14 cellular contexts compared by ENCODE assay signal in genomic region chr6:137881522-137881886, GRCh38. TPM values are rescaled to one million over a fixed set of nuclear protein-coding genes. Genes with fewer than 3 reads are reported as not detected.
DNase-seq lines count a peak whose midpoint lies in the region; ATAC-seq lines count a peak whose summit lies in the region.
"Had no signal": no experiment of that assay in that cellular context is flagged by ENCODE, and none has a peak within 500 bp of the region (broad histone marks: within the 10 kb centered on the region; RNA-seq: fewer than 3 reads in every experiment).

No MANE protein-coding gene starts in this region.

- no peak overlapping the region for H2AK5ac ChIP-seq in mesendoderm (ENCODE audit: low read length)

- H3K4me3 Mint-ChIP-seq in T-helper 17 cell = peak overlapping the region; percentile 88
- H3K4me3 Mint-ChIP-seq in central memory CD8-positive, alpha-beta T cell = peak overlapping the region; percentile 71
- H3K4me3 Mint-ChIP-seq: HFFc6 had no signal

- ATAC-seq in T-helper 17 cell = peak; percentile 2
- ATAC-seq in central memory CD8-positive, alpha-beta T cell (replicated peaks; ENCODE audit: extremely low read depth, poor library complexity, severe bottlenecking) = peak; percentile 0
- ATAC-seq in stimulated activated naive CD8-positive, alpha-beta T cell treated with anti-CD3 and anti-CD28 coated beads, Interleukin-15, Interleukin-2, amounts not matched to agents 100 U/mL and 50 U/mL, for 24 hours = peak; percentile 0
- ATAC-seq in GM19397 (IDR thresholded peaks at IDR 0.05; ENCODE audit: unreplicated experiment) = no peak

- H3K23ac ChIP-seq in mesendoderm (ENCODE audit: low read length) = no peak overlapping the region

- H3K4me1 ChIP-seq in mesendoderm (ENCODE audit: control insufficient read depth, low read depth, low read length) = no peaks in the 10 kb centered on the region

- H3K79me1 ChIP-seq in mesendoderm (ENCODE audit: low read length) = no peaks in the 10 kb centered on the region

- no peaks in the 10 kb centered on the region for H3K27me3 ChIP-seq in mesendoderm (ENCODE audit: insufficient read depth, low read length, poor library complexity)
- H3K27me3 ChIP-seq: ovary had no signal

- no peak overlapping the region for H2BK120ac ChIP-seq in mesendoderm (ENCODE audit: low read depth, low read length)

- no peak overlapping the region for H3K4me2 ChIP-seq in mesendoderm (ENCODE audit: low read length)
- H3K4me2 ChIP-seq: smooth muscle cell had no signal

- H3K18ac ChIP-seq in mesendoderm (ENCODE audit: low read length) = no peak overlapping the region

- H3K27me3 Mint-ChIP-seq in T-helper 17 cell = peaks cover 8% of the 10 kb centered on the region
- H3K27me3 Mint-ChIP-seq in central memory CD8-positive, alpha-beta T cell = no peaks in the 10 kb centered on the region

- no peak overlapping the region for H4K5ac ChIP-seq in mesendoderm (ENCODE audit: low read length)

- H3K4me3 ChIP-seq in mesendoderm (ENCODE audit: low read length) = no peak overlapping the region
- H3K4me3 ChIP-seq: lung, ovary, smooth muscle cell, thoracic aorta had no signal

- H3K36me3 Mint-ChIP-seq in T-helper 17 cell (ENCODE audit: low read depth) = peaks cover 14% of the 10 kb centered on the region
- peaks cover 94% of the 10 kb centered on the region for H3K36me3 Mint-ChIP-seq in central memory CD8-positive, alpha-beta T cell (ENCODE audit: insufficient read depth)

- H3K56ac ChIP-seq in mesendoderm (ENCODE audit: low read length) = no peak overlapping the region

- no peak overlapping the region for H4K8ac ChIP-seq in mesendoderm (ENCODE audit: low read depth, low read length)

- H3K27ac Mint-ChIP-seq in T-helper 17 cell = peak overlapping the region; percentile 96
- peak overlapping the region; percentile 99 for H3K27ac Mint-ChIP-seq in central memory CD8-positive, alpha-beta T cell (ENCODE audit: low read depth)

- no peaks in the 10 kb centered on the region for H3K79me2 ChIP-seq in mesendoderm (ENCODE audit: control insufficient read depth, insufficient read depth, low read length)

- no peak overlapping the region for H2BK15ac ChIP-seq in mesendoderm (replicated peaks; ENCODE audit: low read depth)

- H3K27ac ChIP-seq in mesendoderm (ENCODE audit: low read depth, low read length) = no peak overlapping the region
- H3K27ac ChIP-seq: ovary, thoracic aorta had no signal

- no peaks in the 10 kb centered on the region for H3K9me3 Mint-ChIP-seq in central memory CD8-positive, alpha-beta T cell

- H3K4ac ChIP-seq in mesendoderm (ENCODE audit: low read depth, low read length) = no peak overlapping the region

- no CpG with 5 or more reads among the region's 9 CpGs for WGBS in mesendoderm (ENCODE audit: extremely low coverage, insufficient coverage, low lambda C conversion rate)

- H3K9ac ChIP-seq in mesendoderm (ENCODE audit: low read length) = no peak overlapping the region

- H3K36me3 ChIP-seq in mesendoderm (ENCODE audit: control insufficient read depth, insufficient read depth, low read length) = no peaks in the 10 kb centered on the region
- H3K36me3 ChIP-seq: ovary had no signal

- H3K9me3 ChIP-seq in T-helper 17 cell (ENCODE audit: control insufficient read depth, low read length, poor library complexity, severe bottlenecking) = no peaks in the 10 kb centered on the region
- H3K9me3 ChIP-seq: ovary, thoracic aorta had no signal

- DNase-seq in activated gamma-delta T cell (lab: John Stamatoyannopoulos, UW) = peak; percentile 22
- DNase-seq in activated gamma-delta T cell treated with Interleukin-2 at 50 U/mL for 16 hours = no peak
- peak in 2 of 3 donors; percentile 39 to 45 for DNase-seq in T-helper 17 cell
- DNase-seq in central memory CD8-positive, alpha-beta T cell (ENCODE audit: low spot score in 2 of 2) = peak in 1 of 2 donors; percentile 42
- DNase-seq in stimulated activated naive CD8-positive, alpha-beta T cell treated with anti-CD3 and anti-CD28 coated beads, Interleukin-15, Interleukin-2, amounts not matched to agents 100 U/mL and 50 U/mL, for 24 hours = no peak
- no peak for DNase-seq in mesendoderm
- no peak for DNase-seq in stimulated activated CD4-positive, alpha-beta T cell treated with anti-CD3 and anti-CD28 coated beads, Interleukin-4, amount 100 ng/mL, for 1 hour
- DNase-seq: HFFc6, ovary, Right ventricle myocardium superior had no signal

- H3K4me1 Mint-ChIP-seq in T-helper 17 cell = peaks cover 65% of the 10 kb centered on the region
- H3K4me1 Mint-ChIP-seq in central memory CD8-positive, alpha-beta T cell = peaks cover 40% of the 10 kb centered on the region

- no peak overlapping the region for H2BK5ac ChIP-seq in mesendoderm (ENCODE audit: low read length)

RNA-seq across cellular contexts. Expression of gene TNFAIP3, which starts 14.4 kb away (rescaled TPM):
- 1,000 to 10,000 TPM; 4,032 to 4,607 TPM for total RNA-seq in T-helper 17 cell
- polyA plus RNA-seq in mesendoderm (2013, experiment 1 of 2) = 1.4 TPM
- 1.1 TPM for polyA plus RNA-seq in mesendoderm (2013, experiment 2 of 2)

Comparison
In these comparisons a context has a peak if more than half of its experiments do, and no peak if none do; other contexts are left out.
1. DNase-seq: peak in activated gamma-delta T cell (single experiment) and T-helper 17 cell (2 of 3); none in activated gamma-delta T cell treated with Interleukin-2 at 50 U/mL for 16 hours (single experiment), stimulated activated naive CD8-positive, alpha-beta T cell treated with anti-CD3 and anti-CD28 coated beads, Interleukin-15, Interleukin-2, amounts not matched to agents 100 U/mL and 50 U/mL, for 24 hours (single experiment), mesendoderm (single experiment) and stimulated activated CD4-positive, alpha-beta T cell treated with anti-CD3 and anti-CD28 coated beads, Interleukin-4, amount 100 ng/mL, for 1 hour (single experiment).